Comparison of ENCODE assay signal across 1 cellular context in the genomic region with DNA sequence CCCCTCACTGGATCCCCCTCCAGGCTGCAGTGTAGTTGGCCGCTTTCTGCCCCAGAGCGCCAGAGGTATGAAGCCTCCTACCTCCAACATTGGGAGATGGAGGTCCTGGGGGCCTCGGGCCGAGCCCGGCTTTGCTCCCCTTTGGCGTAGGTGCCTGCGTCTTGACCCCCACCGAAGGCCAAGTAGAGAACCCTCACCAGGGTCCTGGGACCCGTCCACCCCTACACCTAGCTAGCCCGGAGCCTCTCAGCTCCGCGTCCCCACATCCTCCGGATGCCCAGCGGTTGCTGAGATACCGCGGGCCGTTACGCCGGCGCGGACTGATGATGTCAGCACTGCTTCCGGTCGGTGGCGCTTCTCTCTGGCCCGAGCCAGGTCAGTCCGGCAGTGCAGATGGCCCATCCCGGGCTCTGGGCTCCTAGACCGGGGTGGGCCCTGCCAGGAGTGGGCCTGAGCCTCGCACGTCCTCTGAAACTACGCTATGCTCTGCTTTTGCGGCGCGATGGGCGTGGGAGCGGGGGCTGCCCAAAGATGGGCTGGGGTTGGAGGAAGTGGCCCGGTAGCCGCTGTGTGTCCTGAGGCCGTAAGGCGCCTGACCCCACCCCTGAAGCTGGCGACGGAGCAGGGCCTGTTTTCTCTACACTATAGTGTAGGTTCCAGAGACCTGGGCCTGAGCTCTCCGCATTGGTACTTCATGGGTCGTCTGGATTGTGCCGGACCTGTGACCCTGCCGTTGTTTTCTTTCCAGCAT.
TF ChIP-seq lines count a peak whose summit lies in the region.

A gene (minus strand): TSS at position 297 of the 751 bp plus-strand sequence. CDS start 1,871 bp downstream, outside the sequence.
A gene with protein sequence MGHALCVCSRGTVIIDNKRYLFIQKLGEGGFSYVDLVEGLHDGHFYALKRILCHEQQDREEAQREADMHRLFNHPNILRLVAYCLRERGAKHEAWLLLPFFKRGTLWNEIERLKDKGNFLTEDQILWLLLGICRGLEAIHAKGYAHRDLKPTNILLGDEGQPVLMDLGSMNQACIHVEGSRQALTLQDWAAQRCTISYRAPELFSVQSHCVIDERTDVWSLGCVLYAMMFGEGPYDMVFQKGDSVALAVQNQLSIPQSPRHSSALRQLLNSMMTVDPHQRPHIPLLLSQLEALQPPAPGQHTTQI (plus strand): TSS at position 332 of the 751 bp plus-strand sequence. CDS start 521 bp downstream, outside the sequence.

TF ChIP-seq in WTC11, 78 proteins besides CTCF, POLR2A, EP300 and RAD21 (continued from another document and continues in another):
- no peak for TF ChIP-seq ELF4 (CRISPR knock-in tag; IDR thresholded peaks at IDR 0.05; ENCODE audit: low read depth)
- TF ChIP-seq, protein P1, sequence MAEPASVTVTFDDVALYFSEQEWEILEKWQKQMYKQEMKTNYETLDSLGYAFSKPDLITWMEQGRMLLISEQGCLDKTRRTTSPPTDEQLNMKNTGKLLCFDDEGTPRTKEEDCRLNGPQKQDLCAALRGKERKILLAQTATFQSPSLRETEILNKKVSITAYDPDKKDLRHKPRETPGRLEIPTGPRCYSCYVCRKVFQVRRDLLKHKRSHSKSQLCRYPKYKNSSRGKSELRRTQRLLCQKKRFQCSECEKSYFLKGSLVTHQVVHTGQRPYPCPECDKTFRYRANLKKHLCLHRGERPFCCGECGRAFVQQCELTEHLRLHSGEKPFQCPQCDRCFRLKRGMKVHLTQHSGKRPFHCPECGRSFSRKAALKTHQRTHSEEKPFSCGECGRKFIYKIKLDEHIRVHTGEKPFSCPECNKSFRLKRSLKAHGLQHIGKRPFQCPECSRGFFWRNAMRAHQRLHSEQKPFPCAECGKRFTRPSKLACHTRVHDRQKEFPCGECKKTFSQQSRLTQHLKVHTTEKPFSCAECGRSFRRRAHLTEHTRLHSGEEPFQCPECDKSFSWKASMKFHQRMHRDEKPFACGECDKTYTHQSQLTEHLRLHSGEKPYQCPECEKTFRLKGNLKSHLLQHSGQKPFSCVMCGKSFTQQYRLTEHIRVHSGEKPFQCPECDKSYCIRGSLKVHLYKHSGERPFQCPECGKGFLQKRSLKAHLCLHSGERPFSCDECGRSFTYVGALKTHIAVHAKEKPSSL (CRISPR knock-in tag; conservative IDR thresholded peaks at IDR 0.05) = no peak
- TF ChIP-seq, protein P2, sequence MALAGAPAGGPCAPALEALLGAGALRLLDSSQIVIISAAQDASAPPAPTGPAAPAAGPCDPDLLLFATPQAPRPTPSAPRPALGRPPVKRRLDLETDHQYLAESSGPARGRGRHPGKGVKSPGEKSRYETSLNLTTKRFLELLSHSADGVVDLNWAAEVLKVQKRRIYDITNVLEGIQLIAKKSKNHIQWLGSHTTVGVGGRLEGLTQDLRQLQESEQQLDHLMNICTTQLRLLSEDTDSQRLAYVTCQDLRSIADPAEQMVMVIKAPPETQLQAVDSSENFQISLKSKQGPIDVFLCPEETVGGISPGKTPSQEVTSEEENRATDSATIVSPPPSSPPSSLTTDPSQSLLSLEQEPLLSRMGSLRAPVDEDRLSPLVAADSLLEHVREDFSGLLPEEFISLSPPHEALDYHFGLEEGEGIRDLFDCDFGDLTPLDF (CRISPR knock-in tag; IDR thresholded peaks at IDR 0.05) = 0 out of 2 replicates have a peak, but pooled peaks have one; percentile 71
- TF ChIP-seq, protein P3, sequence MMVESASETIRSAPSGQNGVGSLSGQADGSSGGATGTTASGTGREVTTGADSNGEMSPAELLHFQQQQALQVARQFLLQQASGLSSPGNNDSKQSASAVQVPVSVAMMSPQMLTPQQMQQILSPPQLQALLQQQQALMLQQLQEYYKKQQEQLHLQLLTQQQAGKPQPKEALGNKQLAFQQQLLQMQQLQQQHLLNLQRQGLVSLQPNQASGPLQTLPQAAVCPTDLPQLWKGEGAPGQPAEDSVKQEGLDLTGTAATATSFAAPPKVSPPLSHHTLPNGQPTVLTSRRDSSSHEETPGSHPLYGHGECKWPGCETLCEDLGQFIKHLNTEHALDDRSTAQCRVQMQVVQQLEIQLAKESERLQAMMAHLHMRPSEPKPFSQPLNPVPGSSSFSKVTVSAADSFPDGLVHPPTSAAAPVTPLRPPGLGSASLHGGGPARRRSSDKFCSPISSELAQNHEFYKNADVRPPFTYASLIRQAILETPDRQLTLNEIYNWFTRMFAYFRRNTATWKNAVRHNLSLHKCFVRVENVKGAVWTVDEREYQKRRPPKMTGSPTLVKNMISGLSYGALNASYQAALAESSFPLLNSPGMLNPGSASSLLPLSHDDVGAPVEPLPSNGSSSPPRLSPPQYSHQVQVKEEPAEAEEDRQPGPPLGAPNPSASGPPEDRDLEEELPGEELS (CRISPR knock-in tag; IDR thresholded peaks at IDR 0.05) = 0 out of 2 replicates have a peak, but pooled peaks have one; percentile 33
- TF ChIP-seq ZNF121 (CRISPR knock-in tag; IDR thresholded peaks at IDR 0.05) = no peak
- peak; percentile 71; the same call in 1 of the 2 replicates for TF ChIP-seq FOXP1 (CRISPR knock-in tag; IDR thresholded peaks at IDR 0.05; ENCODE audit: borderline replicate concordance)
- TF ChIP-seq RELA (CRISPR knock-in tag; IDR thresholded peaks at IDR 0.05; ENCODE audit: borderline replicate concordance) = no peak
- no peak for TF ChIP-seq NFYB (CRISPR knock-in tag; conservative IDR thresholded peaks at IDR 0.05; ENCODE audit: low read depth)
- TF ChIP-seq, protein P4, sequence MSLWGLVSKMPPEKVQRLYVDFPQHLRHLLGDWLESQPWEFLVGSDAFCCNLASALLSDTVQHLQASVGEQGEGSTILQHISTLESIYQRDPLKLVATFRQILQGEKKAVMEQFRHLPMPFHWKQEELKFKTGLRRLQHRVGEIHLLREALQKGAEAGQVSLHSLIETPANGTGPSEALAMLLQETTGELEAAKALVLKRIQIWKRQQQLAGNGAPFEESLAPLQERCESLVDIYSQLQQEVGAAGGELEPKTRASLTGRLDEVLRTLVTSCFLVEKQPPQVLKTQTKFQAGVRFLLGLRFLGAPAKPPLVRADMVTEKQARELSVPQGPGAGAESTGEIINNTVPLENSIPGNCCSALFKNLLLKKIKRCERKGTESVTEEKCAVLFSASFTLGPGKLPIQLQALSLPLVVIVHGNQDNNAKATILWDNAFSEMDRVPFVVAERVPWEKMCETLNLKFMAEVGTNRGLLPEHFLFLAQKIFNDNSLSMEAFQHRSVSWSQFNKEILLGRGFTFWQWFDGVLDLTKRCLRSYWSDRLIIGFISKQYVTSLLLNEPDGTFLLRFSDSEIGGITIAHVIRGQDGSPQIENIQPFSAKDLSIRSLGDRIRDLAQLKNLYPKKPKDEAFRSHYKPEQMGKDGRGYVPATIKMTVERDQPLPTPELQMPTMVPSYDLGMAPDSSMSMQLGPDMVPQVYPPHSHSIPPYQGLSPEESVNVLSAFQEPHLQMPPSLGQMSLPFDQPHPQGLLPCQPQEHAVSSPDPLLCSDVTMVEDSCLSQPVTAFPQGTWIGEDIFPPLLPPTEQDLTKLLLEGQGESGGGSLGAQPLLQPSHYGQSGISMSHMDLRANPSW (CRISPR knock-in tag; conservative IDR thresholded peaks at IDR 0.05; ENCODE audit: low read depth) = no peak
- TF ChIP-seq, protein P5, sequence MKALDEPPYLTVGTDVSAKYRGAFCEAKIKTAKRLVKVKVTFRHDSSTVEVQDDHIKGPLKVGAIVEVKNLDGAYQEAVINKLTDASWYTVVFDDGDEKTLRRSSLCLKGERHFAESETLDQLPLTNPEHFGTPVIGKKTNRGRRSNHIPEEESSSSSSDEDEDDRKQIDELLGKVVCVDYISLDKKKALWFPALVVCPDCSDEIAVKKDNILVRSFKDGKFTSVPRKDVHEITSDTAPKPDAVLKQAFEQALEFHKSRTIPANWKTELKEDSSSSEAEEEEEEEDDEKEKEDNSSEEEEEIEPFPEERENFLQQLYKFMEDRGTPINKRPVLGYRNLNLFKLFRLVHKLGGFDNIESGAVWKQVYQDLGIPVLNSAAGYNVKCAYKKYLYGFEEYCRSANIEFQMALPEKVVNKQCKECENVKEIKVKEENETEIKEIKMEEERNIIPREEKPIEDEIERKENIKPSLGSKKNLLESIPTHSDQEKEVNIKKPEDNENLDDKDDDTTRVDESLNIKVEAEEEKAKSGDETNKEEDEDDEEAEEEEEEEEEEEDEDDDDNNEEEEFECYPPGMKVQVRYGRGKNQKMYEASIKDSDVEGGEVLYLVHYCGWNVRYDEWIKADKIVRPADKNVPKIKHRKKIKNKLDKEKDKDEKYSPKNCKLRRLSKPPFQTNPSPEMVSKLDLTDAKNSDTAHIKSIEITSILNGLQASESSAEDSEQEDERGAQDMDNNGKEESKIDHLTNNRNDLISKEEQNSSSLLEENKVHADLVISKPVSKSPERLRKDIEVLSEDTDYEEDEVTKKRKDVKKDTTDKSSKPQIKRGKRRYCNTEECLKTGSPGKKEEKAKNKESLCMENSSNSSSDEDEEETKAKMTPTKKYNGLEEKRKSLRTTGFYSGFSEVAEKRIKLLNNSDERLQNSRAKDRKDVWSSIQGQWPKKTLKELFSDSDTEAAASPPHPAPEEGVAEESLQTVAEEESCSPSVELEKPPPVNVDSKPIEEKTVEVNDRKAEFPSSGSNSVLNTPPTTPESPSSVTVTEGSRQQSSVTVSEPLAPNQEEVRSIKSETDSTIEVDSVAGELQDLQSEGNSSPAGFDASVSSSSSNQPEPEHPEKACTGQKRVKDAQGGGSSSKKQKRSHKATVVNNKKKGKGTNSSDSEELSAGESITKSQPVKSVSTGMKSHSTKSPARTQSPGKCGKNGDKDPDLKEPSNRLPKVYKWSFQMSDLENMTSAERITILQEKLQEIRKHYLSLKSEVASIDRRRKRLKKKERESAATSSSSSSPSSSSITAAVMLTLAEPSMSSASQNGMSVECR (CRISPR knock-in tag; IDR thresholded peaks at IDR 0.05; ENCODE audit: borderline replicate concordance) = peak; percentile 94; the same call in 1 of the 2 replicates
- TF ChIP-seq NFATC4 (CRISPR knock-in tag; IDR thresholded peaks at IDR 0.05) = no peak
- TF ChIP-seq, protein P6, sequence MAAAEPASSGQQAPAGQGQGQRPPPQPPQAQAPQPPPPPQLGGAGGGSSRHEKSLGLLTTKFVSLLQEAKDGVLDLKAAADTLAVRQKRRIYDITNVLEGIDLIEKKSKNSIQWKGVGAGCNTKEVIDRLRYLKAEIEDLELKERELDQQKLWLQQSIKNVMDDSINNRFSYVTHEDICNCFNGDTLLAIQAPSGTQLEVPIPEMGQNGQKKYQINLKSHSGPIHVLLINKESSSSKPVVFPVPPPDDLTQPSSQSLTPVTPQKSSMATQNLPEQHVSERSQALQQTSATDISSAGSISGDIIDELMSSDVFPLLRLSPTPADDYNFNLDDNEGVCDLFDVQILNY (CRISPR knock-in tag; IDR thresholded peaks at IDR 0.05) = no peak
- no peak for TF ChIP-seq TEAD4 (CRISPR knock-in tag; IDR thresholded peaks at IDR 0.05)
- 0 out of 2 replicates have a peak, but pooled peaks have one; percentile 28 for TF ChIP-seq ZNF317 (CRISPR knock-in tag; IDR thresholded peaks at IDR 0.05; ENCODE audit: borderline replicate concordance, low read depth)
- TF ChIP-seq ESRRA (CRISPR knock-in tag; IDR thresholded peaks at IDR 0.05; ENCODE audit: borderline replicate concordance) = 0 out of 2 replicates have a peak, but pooled peaks have one; percentile 53
- TF ChIP-seq CREM (CRISPR knock-in tag; IDR thresholded peaks at IDR 0.05) = peak; percentile 99
- TF ChIP-seq SMAD3 (CRISPR knock-in tag; IDR thresholded peaks at IDR 0.05; ENCODE audit: borderline replicate concordance) = no peak
- no peak for TF ChIP-seq MXD4 (CRISPR knock-in tag; IDR thresholded peaks at IDR 0.05; ENCODE audit: borderline replicate concordance)
- TF ChIP-seq ZBTB21 (CRISPR knock-in tag; IDR thresholded peaks at IDR 0.05; ENCODE audit: borderline replicate concordance) = peak; percentile 79; the same call in 1 of the 2 replicates
- TF ChIP-seq ETV6 (CRISPR knock-in tag; IDR thresholded peaks at IDR 0.05) = no peak; the same call in 1 of the 2 replicates
- no peak for TF ChIP-seq PRRX2 (CRISPR knock-in tag; IDR thresholded peaks at IDR 0.05)
- TF ChIP-seq, protein P7, sequence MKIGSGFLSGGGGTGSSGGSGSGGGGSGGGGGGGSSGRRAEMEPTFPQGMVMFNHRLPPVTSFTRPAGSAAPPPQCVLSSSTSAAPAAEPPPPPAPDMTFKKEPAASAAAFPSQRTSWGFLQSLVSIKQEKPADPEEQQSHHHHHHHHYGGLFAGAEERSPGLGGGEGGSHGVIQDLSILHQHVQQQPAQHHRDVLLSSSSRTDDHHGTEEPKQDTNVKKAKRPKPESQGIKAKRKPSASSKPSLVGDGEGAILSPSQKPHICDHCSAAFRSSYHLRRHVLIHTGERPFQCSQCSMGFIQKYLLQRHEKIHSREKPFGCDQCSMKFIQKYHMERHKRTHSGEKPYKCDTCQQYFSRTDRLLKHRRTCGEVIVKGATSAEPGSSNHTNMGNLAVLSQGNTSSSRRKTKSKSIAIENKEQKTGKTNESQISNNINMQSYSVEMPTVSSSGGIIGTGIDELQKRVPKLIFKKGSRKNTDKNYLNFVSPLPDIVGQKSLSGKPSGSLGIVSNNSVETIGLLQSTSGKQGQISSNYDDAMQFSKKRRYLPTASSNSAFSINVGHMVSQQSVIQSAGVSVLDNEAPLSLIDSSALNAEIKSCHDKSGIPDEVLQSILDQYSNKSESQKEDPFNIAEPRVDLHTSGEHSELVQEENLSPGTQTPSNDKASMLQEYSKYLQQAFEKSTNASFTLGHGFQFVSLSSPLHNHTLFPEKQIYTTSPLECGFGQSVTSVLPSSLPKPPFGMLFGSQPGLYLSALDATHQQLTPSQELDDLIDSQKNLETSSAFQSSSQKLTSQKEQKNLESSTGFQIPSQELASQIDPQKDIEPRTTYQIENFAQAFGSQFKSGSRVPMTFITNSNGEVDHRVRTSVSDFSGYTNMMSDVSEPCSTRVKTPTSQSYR (CRISPR knock-in tag; IDR thresholded peaks at IDR 0.05) = 0 out of 2 replicates have a peak, but pooled peaks have one; percentile 41
- peak; percentile 72; the same call in 1 of the 2 replicates for TF ChIP-seq SP1 (CRISPR knock-in tag; conservative IDR thresholded peaks at IDR 0.05)
- TF ChIP-seq, protein P8, sequence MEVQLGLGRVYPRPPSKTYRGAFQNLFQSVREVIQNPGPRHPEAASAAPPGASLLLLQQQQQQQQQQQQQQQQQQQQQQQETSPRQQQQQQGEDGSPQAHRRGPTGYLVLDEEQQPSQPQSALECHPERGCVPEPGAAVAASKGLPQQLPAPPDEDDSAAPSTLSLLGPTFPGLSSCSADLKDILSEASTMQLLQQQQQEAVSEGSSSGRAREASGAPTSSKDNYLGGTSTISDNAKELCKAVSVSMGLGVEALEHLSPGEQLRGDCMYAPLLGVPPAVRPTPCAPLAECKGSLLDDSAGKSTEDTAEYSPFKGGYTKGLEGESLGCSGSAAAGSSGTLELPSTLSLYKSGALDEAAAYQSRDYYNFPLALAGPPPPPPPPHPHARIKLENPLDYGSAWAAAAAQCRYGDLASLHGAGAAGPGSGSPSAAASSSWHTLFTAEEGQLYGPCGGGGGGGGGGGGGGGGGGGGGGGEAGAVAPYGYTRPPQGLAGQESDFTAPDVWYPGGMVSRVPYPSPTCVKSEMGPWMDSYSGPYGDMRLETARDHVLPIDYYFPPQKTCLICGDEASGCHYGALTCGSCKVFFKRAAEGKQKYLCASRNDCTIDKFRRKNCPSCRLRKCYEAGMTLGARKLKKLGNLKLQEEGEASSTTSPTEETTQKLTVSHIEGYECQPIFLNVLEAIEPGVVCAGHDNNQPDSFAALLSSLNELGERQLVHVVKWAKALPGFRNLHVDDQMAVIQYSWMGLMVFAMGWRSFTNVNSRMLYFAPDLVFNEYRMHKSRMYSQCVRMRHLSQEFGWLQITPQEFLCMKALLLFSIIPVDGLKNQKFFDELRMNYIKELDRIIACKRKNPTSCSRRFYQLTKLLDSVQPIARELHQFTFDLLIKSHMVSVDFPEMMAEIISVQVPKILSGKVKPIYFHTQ (CRISPR knock-in tag; IDR thresholded peaks at IDR 0.05) = no peak
- no peak; the same call in 1 of the 2 replicates for TF ChIP-seq CREB1 (CRISPR knock-in tag; IDR thresholded peaks at IDR 0.05)
